ENCODE assay signal across 17 cellular contexts in the genomic region with DNA sequence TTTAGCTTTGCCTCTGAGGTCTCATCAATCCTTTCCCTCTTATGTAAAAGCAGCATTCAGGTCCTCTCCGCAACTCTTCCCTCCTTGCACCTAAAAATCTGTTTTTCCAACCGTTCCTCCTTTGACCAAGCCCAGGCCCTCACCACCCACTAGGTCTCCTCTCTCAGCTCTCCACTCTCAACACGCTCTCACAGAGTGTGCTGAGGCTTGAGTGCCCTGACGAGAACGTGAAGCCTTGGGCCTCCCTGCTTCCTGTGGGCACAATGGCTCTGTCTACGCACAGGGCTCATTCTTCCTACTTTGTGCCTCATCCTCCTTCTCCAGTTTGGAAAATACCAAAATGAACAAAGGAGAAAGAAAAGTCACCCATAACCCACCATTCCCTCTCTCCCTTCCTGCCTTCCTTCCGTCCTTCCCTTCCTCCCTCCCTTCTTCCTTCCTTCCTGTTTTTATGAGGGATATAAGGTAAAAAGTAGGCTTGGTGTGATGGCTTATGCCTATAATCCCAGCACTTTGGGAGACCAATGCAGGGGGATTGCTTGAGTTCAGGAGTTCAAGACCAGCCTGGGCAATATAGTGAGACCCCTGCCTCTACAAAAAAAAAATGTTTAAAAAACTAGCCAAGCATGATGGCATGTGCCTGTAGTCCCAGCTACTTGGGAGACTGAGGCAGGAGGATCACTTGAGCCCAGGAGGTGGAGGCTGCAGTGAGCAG. TPM values are rescaled to one million over a fixed set of nuclear protein-coding genes. Genes with fewer than 3 reads are reported as not detected.
DNase-seq lines count a peak whose midpoint lies in the region; FAIRE-seq and TF ChIP-seq lines count a peak whose summit lies in the region.
"Had no signal": no experiment of that assay in that cellular context is flagged by ENCODE, and none has a peak within 500 bp of the region (broad histone marks: within the 10 kb centered on the region; RNA-seq: fewer than 3 reads in every experiment).

No MANE protein-coding gene starts in this region.

- H3K4me3 ChIP-seq in right atrium auricular region: no peak overlapping the region
- H3K4me3 ChIP-seq in tibial nerve: no peak overlapping the region
- no peak overlapping the region for H3K4me3 ChIP-seq in trophoblast cell (ENCODE audit: low read depth, low read length)
- H3K4me3 ChIP-seq: HAP-1 had no signal

- no peak overlapping the region for H3K18ac ChIP-seq in trophoblast cell (ENCODE audit: low read length)

- no peaks in the 10 kb centered on the region for H3K79me2 ChIP-seq in trophoblast cell (ENCODE audit: control insufficient read depth, insufficient read depth, low read length, poor library complexity)

- TF ChIP-seq EP300 in tibial nerve (IDR thresholded peaks at IDR 0.05): no peak

- H2BK120ac ChIP-seq in trophoblast cell (ENCODE audit: insufficient read depth, low read length, poor library complexity): no peak overlapping the region

- intact Hi-C loops in cardiac septum (cut with DNase I): no loop called here

- no peak overlapping the region for H3K27ac ChIP-seq in right atrium auricular region
- H3K27ac ChIP-seq in tibial nerve: no peak overlapping the region
- no peak overlapping the region for H3K27ac ChIP-seq in trophoblast cell (ENCODE audit: low read depth, low read length)
- H3K27ac ChIP-seq: 22Rv1 had no signal

- no peak overlapping the region for H2BK5ac ChIP-seq in trophoblast cell (ENCODE audit: low read depth, low read length, poor library complexity)

- H4K91ac ChIP-seq in trophoblast cell (ENCODE audit: low read depth, low read length): no peak overlapping the region

- no peak overlapping the region for H4K12ac ChIP-seq in trophoblast cell (ENCODE audit: low read depth, low read length)

- H3K9me3 ChIP-seq in right atrium auricular region (no peaks in the 10 kb centered on the region), tibial nerve (no peaks in the 10 kb centered on the region), trophoblast cell (ENCODE audit: insufficient read depth, low read depth, low read length) (no peaks in the 10 kb centered on the region)
- H3K9me3 ChIP-seq: HAP-1 had no signal

- H3K23ac ChIP-seq in trophoblast cell (ENCODE audit: low read length): no peak overlapping the region

- H3K36me3 ChIP-seq in right atrium auricular region: no peaks in the 10 kb centered on the region
- H3K36me3 ChIP-seq in tibial nerve: no peaks in the 10 kb centered on the region
- H3K36me3 ChIP-seq in trophoblast cell (ENCODE audit: control insufficient read depth in 1 of 2, insufficient read depth in 2 of 2, low read length in 2 of 2): no peaks in the 10 kb centered on the region
- H3K36me3 ChIP-seq: HAP-1 had no signal

- H2BK12ac ChIP-seq in trophoblast cell (ENCODE audit: low read length): no peak overlapping the region

- no peak overlapping the region for H3K4me2 ChIP-seq in trophoblast cell (ENCODE audit: low read length)

- H3K14ac ChIP-seq in trophoblast cell (ENCODE audit: low read length): no peak overlapping the region

- TF ChIP-seq CTCF in right atrium auricular region (IDR thresholded peaks at IDR 0.05) (no peak), tibial nerve (IDR thresholded peaks at IDR 0.05) (no peak)

- H3K9ac ChIP-seq in trophoblast cell (ENCODE audit: low read length): no peak overlapping the region

- DNase-seq in cardiac septum (ENCODE audit: low spot score): peak; percentile 47
- no peak for DNase-seq in right atrium auricular region (ENCODE audit: low spot score)
- no peak for DNase-seq in HTR-8/SVneo (ENCODE audit: insufficient read length, low spot score)
- peak; percentile 42 for DNase-seq in islet precursor cell
- DNase-seq in NCI-H524 treated with DMSO at 0.1 percent for 48 hours (lab: John Stamatoyannopoulos, UW): no peak
- no peak for DNase-seq in tibial nerve (ENCODE audit: low spot score in 2 of 2)
- no peak for DNase-seq in trophoblast cell
- DNase-seq in activated CD4-positive, CD25-positive, alpha-beta regulatory T cell (lab: John Stamatoyannopoulos, UW): no peak
- DNase-seq: AML-193; C1 segment of cervical spinal cord; Calu3; CD4-positive, alpha-beta T cell; DMS 273 treated with DMSO at 0.1 percent for 48 hours; GOT3 had no signal

- TF ChIP-seq POLR2A in tibial nerve (IDR thresholded peaks at IDR 0.05): no peak

- WGBS in tibial nerve, 2 donors: 73 to 79% methylated on average over 7 of the region's 7 CpGs
- no CpG with 5 or more reads among the region's 7 CpGs for WGBS in trophoblast cell (ENCODE audit: extremely low coverage, insufficient coverage, insufficient read length)

- no peak overlapping the region for H3K4ac ChIP-seq in trophoblast cell (ENCODE audit: low read depth, low read length)

- no peak overlapping the region for H2AK5ac ChIP-seq in trophoblast cell (ENCODE audit: low read length)

- FAIRE-seq in HTR-8/SVneo (lab: Jason Lieb, UNC): peak; percentile 28

- no peak overlapping the region for H2AFZ ChIP-seq in trophoblast cell (ENCODE audit: insufficient read depth, low read length, poor library complexity)

- H3K4me1 ChIP-seq in right atrium auricular region: no peaks in the 10 kb centered on the region
- no peaks in the 10 kb centered on the region for H3K4me1 ChIP-seq in tibial nerve
- H3K4me1 ChIP-seq in trophoblast cell (ENCODE audit: control insufficient read depth in 1 of 2, insufficient read depth in 2 of 2, low read length in 2 of 2): no peaks in the 10 kb centered on the region
- H3K4me1 ChIP-seq: HAP-1 had no signal

- H3K79me1 ChIP-seq in trophoblast cell (ENCODE audit: low read length): no peaks in the 10 kb centered on the region

- no peaks in the 10 kb centered on the region for H3K27me3 ChIP-seq in right atrium auricular region
- no peaks in the 10 kb centered on the region for H3K27me3 ChIP-seq in tibial nerve
- H3K27me3 ChIP-seq in trophoblast cell (ENCODE audit: insufficient read depth, low read length): no peaks in the 10 kb centered on the region

- H4K8ac ChIP-seq in trophoblast cell (ENCODE audit: low read depth, low read length): no peak overlapping the region

RNA-seq across cellular contexts. Expression of a gene that starts 31.3 kb away (rescaled TPM):
- total RNA-seq in cardiac septum: 7.2 TPM
- 10 to 100 TPM in 1 of 2 donors, 1 to 10 TPM in 1; 7.4 to 15.5 TPM for total RNA-seq in right atrium auricular region
- 10 to 100 TPM; 19.9 to 48.4 (median 37.5) TPM for total RNA-seq in tibial nerve
- polyA plus RNA-seq in trophoblast cell (2013): 19.4 and 20.0 TPM in 2 replicates

RNA-seq across cellular contexts. Expression of a gene that starts 41.0 kb away (rescaled TPM):
- total RNA-seq in cardiac septum (0.59 TPM), right atrium auricular region (1 to 10 TPM in 1 of 2 donors, under 1 TPM in 1; 0.20 to 1.1 TPM), tibial nerve (1 to 10 TPM; 1.5 to 2.4 (median 1.9) TPM)
- 0.81 and 0.86 TPM in 2 replicates for polyA plus RNA-seq in trophoblast cell (2013)
- total RNA-seq: CD4-positive, alpha-beta T cell; HT-29 had no signal

Comparison
In these comparisons a context has a peak if more than half of its experiments do, and no peak if none do; other contexts are left out.
1. DNase-seq: peak in cardiac septum (single experiment) and islet precursor cell (single experiment); none in right atrium auricular region (single experiment), HTR-8/SVneo (single experiment), NCI-H524 treated with DMSO at 0.1 percent for 48 hours (single experiment), tibial nerve (0 of 2), trophoblast cell (0 of 2) and activated CD4-positive, CD25-positive, alpha-beta regulatory T cell (0 of 4).